Comparison of ENCODE assay signal across 8 cellular contexts in genomic region chr1:86915737-86916235, GRCh38. TPM values are rescaled to one million over a fixed set of nuclear protein-coding genes. Genes with fewer than 3 reads are reported as not detected.
DNase-seq lines count a peak whose midpoint lies in the region; ATAC-seq and TF ChIP-seq lines count a peak whose summit lies in the region.

No MANE protein-coding gene starts in this region.

- H3K9ac ChIP-seq in muscle layer of colon (ENCODE audit: low read length), result peak overlapping the region; percentile 85

- H3K4me3 ChIP-seq in AG04450 (ENCODE audit: low read depth, low read length) (peak overlapping the region; percentile 91), muscle layer of colon (ENCODE audit: low read depth in 1 of 2, low read length in 2 of 2) (peak overlapping the region; percentile 75 to 99)

- DNase-seq in AG04450 (ENCODE audit: low read depth, low spot score), result no peak
- DNase-seq in HT-29 (ENCODE audit: low spot score), result peak; percentile 19
- DNase-seq in dedifferentiated amniotic fluid mesenchymal stem cell (ENCODE audit: extremely low spot score), result peak; percentile 58
- no peak for DNase-seq in stimulated activated CD4-positive, alpha-beta T cell treated with anti-CD3 and anti-CD28 coated beads, Interleukin-4, amount 100 ng/mL, for 4 hours

- no peak for TF ChIP-seq CTCF in AG04450 (IDR thresholded peaks at IDR 0.05; ENCODE audit: low read depth, low read length)

- CTCF ChIA-PET in AG04450 (lab: Charles Lee), result interaction anchor here (0.7 to 2.0 kb wide), 4 partner anchors 26 to 198 kb away, joined by 3 to 13 read pairs (median 6); no protein-coding TSS in a partner anchor

- H3K36me3 ChIP-seq in muscle layer of colon (ENCODE audit: insufficient read depth, low read length), result no peaks in the 10 kb centered on the region

- POLR2A ChIA-PET in AG04450 (lab: Yijun Ruan, JAX), result interaction anchor here (0.5 kb wide), 1 partner anchor 419 kb away, joined by 3 read pairs; no protein-coding TSS in a partner anchor

- H3K27me3 ChIP-seq in AG04450 (ENCODE audit: control insufficient read depth, insufficient read depth, low read length) (no peaks in the 10 kb centered on the region), muscle layer of colon (ENCODE audit: control insufficient read depth in 1 of 2, insufficient read depth in 2 of 2, low read length in 2 of 2) (no peaks in the 10 kb centered on the region)

- H3K9me3 ChIP-seq in AG04450 (ENCODE audit: control insufficient read depth, insufficient read depth, low read length), result no peaks in the 10 kb centered on the region; the same call in 1 of the 2 replicates
- H3K9me3 ChIP-seq in muscle layer of colon (ENCODE audit: low read length), result no peaks in the 10 kb centered on the region

- H3K4me1 ChIP-seq in muscle layer of colon (ENCODE audit: insufficient read depth, low read length), result peaks cover 23% of the 10 kb centered on the region

- no peak overlapping the region for H3K27ac ChIP-seq in AG04450 (ENCODE audit: low read depth, low read length)
- H3K27ac ChIP-seq in muscle layer of colon (ENCODE audit: low read depth, low read length), result peak overlapping the region; percentile 71

- ATAC-seq in HG03196 (IDR thresholded peaks at IDR 0.05; ENCODE audit: unreplicated experiment), result no peak
- ATAC-seq in HG02571 (IDR thresholded peaks at IDR 0.05; ENCODE audit: unreplicated experiment), result no peak
- no peak for ATAC-seq in HG03469 (IDR thresholded peaks at IDR 0.05; ENCODE audit: unreplicated experiment)

RNA-seq across cellular contexts. Expression of gene HS2ST1, which starts 1.4 kb away (rescaled TPM):
- 19.8 and 22.4 TPM in 2 replicates for polyA plus RNA-seq in AG04450 (2011; rRNA removed)
- polyA minus RNA-seq in AG04450 (2011; rRNA and poly(A)+ RNA removed), result 13.8 and 19.0 TPM in 2 replicates
- 20.2 and 27.1 TPM in 2 replicates for total RNA-seq in HT-29 (2014; rRNA removed; shearing (Covaris generic))

RNA-seq across cellular contexts. Expression of gene SELENOF, which starts 1.9 kb away (rescaled TPM):
- 248 and 358 TPM in 2 replicates for polyA plus RNA-seq in AG04450 (2011; rRNA removed)
- polyA minus RNA-seq in AG04450 (2011; rRNA and poly(A)+ RNA removed), result 60.7 and 73.2 TPM in 2 replicates
- 98.7 and 126 TPM in 2 replicates for total RNA-seq in HT-29 (2014; rRNA removed; shearing (Covaris generic))

Comparison
In these comparisons a context has a peak if more than half of its experiments do, and no peak if none do; other contexts are left out.
1. DNase-seq: peak in HT-29 (single experiment) and dedifferentiated amniotic fluid mesenchymal stem cell (single experiment); none in AG04450 (single experiment) and stimulated activated CD4-positive, alpha-beta T cell treated with anti-CD3 and anti-CD28 coated beads, Interleukin-4, amount 100 ng/mL, for 4 hours (0 of 2).